In genomic region chr9:32854271-32854670, GRCh38 we compare ENCODE assay signal across 33 cellular contexts.
"Had no signal": no experiment of that assay in that cellular context is flagged by ENCODE, and none has a peak within 500 bp of the region (broad histone marks: within the 10 kb centered on the region; RNA-seq: fewer than 3 reads in every experiment).

No MANE protein-coding gene starts in this region.

- H3K36me3 ChIP-seq: adrenal gland, cardiac muscle cell, colonic mucosa, gastroesophageal sphincter, pancreas, prostate gland, sigmoid colon, thyroid gland, upper lobe of left lung had no signal

- H3K9me3 ChIP-seq: adrenal gland, colonic mucosa, gastroesophageal sphincter, pancreas, prostate gland, sigmoid colon, thyroid gland, upper lobe of left lung had no signal

- DNase-seq: activated B cell treated with CpG ODN at 0.5 μM for 24 hours; activated CD4-positive, alpha-beta T cell treated with anti-CD3 and anti-CD28 coated beads, Interleukin-2, amount 50 U/mL, for 1 hour; activated CD8-positive, alpha-beta memory T cell treated with anti-CD3 and anti-CD28 coated beads, Interleukin-2, amount 10 ng/mL, durations not matched to agents 7 days and 5 days; activated CD8-positive, alpha-beta T cell treated with anti-CD3 and anti-CD28 coated beads for 36 hours; activated naive CD4-positive, alpha-beta T cell; activated naive CD8-positive, alpha-beta T cell treated with anti-CD3 and anti-CD28 coated beads for 36 hours; activated T-cell treated with anti-CD3 and anti-CD28 coated beads, Interleukin-2, amount 50 U/mL, for 72 hours; adrenal gland; aorta; cerebellar nuclear complex; colonic mucosa; effector memory CD4-positive, alpha-beta T cell; head of caudate nucleus; hippocampal formation; immature natural killer cell; kidney; midbrain; naive thymus-derived CD8-positive, alpha-beta T cell; nucleus accumbens; pancreas; sigmoid colon; small intestine; stimulated activated CD4-positive, alpha-beta T cell treated with anti-CD3 and anti-CD28 coated beads, Interleukin-1b, Interleukin-23, amount 100 ng/mL, for 48 hours; stimulated activated CD4-positive, alpha-beta T cell treated with anti-CD3 and anti-CD28 coated beads, Interleukin-4, amount 100 ng/mL, for 4 hours; stimulated activated CD8-positive, alpha-beta memory T cell treated with anti-CD3 and anti-CD28 coated beads, Interleukin-4, amount 100 ng/mL, for 48 hours; stimulated activated naive CD8-positive, alpha-beta T cell treated with anti-CD3 and anti-CD28 coated beads, Interleukin-15, amount 100 ng/mL, for 72 hours; substantia nigra; T-helper 2 cell; thyroid gland; upper lobe of left lung had no signal

- H3K27me3 ChIP-seq: adrenal gland, colonic mucosa, gastroesophageal sphincter, pancreas, sigmoid colon, thyroid gland, upper lobe of left lung had no signal

- H3K4me3 ChIP-seq: adrenal gland, cardiac muscle cell, colonic mucosa, gastroesophageal sphincter, pancreas, prostate gland, sigmoid colon, thyroid gland, upper lobe of left lung had no signal

- H3K4me1 ChIP-seq: adrenal gland, colonic mucosa, gastroesophageal sphincter, pancreas, prostate gland, sigmoid colon, thyroid gland, upper lobe of left lung had no signal

- H3K27ac ChIP-seq: adrenal gland, cardiac muscle cell, colonic mucosa, gastroesophageal sphincter, pancreas, prostate gland, sigmoid colon, thyroid gland, upper lobe of left lung had no signal
